Comparison of ENCODE assay signal across 8 cellular contexts in the genomic region with DNA sequence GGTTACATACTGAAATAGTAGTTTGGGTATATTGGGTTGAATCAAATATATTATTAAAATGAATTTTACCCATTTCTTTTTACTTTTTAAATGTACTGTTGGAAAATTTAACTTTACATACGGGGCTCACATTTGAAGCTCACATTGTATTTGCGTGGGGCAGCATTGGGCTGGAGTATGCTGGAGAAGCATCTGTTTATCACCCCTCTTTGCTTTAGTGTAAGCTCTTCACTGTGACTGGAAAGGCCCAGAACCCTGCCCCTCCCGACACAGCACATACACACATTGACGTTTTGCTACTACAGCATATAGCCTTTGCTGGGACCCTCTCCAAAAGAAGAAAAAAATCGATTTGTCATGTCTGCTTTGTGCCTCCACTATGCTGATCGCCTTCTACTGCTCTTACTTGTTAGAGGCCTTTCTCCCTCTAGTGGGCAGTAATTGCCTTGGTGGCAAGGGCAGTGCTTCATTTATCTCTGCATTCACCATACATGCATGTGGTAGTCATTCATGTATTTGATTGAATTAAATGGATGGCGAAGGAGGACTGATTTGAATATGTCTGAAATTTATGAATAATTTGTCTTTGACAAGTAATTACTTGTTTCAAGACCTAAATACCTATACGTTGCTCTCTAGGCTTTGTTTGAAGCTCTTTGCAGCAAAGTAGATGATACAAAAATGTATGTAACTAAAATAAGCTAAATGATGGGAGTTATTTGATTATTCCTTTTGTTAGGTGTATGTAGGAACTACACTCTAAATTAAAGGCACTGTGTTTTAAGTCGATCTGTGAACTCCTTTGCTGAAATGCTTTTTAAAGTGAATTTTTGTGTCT. TPM values are rescaled to one million over a fixed set of nuclear protein-coding genes. Genes with fewer than 3 reads are reported as not detected.
DNase-seq lines count a peak whose midpoint lies in the region; ATAC-seq, FAIRE-seq and TF ChIP-seq lines count a peak whose summit lies in the region.

No MANE protein-coding gene starts in this region.

- no peak overlapping the region for H3K14ac ChIP-seq in mesenchymal stem cell (ENCODE audit: low read length in 2 of 2)

- H3K4me1 Mint-ChIP-seq in HFFc6 (ENCODE audit: low read depth): peaks cover 64% of the 10 kb centered on the region

- peaks cover 19% of the 10 kb centered on the region for H3K79me1 ChIP-seq in mesenchymal stem cell (replicated peaks; ENCODE audit: low read length, poor library complexity, severe bottlenecking)

- DNase-seq in DND-41 (peak; percentile 36), HFFc6 (peak; percentile 57), RCC 7860 (ENCODE audit: low spot score) (peak; percentile 32), dorsolateral prefrontal cortex (peak in 2 of 10 donors; percentile 62 to 66), mesenchymal stem cell (peak; percentile 81), middle frontal gyrus (ENCODE audit: extremely low spot score, low spot score) (no peak)

- peak; percentile 65 for TF ChIP-seq CTCF in DND-41 (IDR thresholded peaks at IDR 0.05; ENCODE audit: borderline replicate concordance, extremely low read depth, low read length, poor library complexity, severe bottlenecking)
- TF ChIP-seq CTCF in HFFc6 (IDR thresholded peaks at IDR 0.05): peak; percentile 85
- peak; percentile 28 to 86 (median 68) for TF ChIP-seq CTCF in dorsolateral prefrontal cortex (IDR thresholded peaks at IDR 0.05 in 54 of 56, conservative IDR thresholded peaks at IDR 0.05 in 2 of 56; ENCODE audit: low read depth in 1 of 56, partially characterized antibody in 56 of 56)

- H2BK5ac ChIP-seq in mesenchymal stem cell (ENCODE audit: low read depth, low read length, poor library complexity, severe bottlenecking): no peak overlapping the region

- no peak overlapping the region for H3K23ac ChIP-seq in mesenchymal stem cell (ENCODE audit: low read length in 2 of 2)

- H4K91ac ChIP-seq in mesenchymal stem cell (ENCODE audit: low read length): no peak overlapping the region

- no peak overlapping the region for H3K4ac ChIP-seq in mesenchymal stem cell (ENCODE audit: low read depth in 1 of 2, low read length in 2 of 2)

- peak overlapping the region; percentile 53 for H3K27ac Mint-ChIP-seq in HFFc6

- peak; percentile 74 for ATAC-seq in DND-41 (ENCODE audit: insufficient read depth, low read depth)
- no peak for ATAC-seq in HG03039 (IDR thresholded peaks at IDR 0.05; ENCODE audit: unreplicated experiment)
- ATAC-seq in GM18502 (IDR thresholded peaks at IDR 0.05; ENCODE audit: poor library complexity, unreplicated experiment): no peak

- H3K27me3 Mint-ChIP-seq in HFFc6 (ENCODE audit: insufficient read depth): no peaks in the 10 kb centered on the region

- H3K79me2 ChIP-seq in DND-41 (ENCODE audit: insufficient read depth, low read length): peaks cover 36% of the 10 kb centered on the region

- H3K4me3 Mint-ChIP-seq in HFFc6: no peak overlapping the region

- H3K36me3 ChIP-seq in DND-41 (ENCODE audit: insufficient read depth, low read length) (peaks cover 87% of the 10 kb centered on the region), mesenchymal stem cell (ENCODE audit: control insufficient read depth in 1 of 2, insufficient read depth in 2 of 2, low read depth in 1 of 2, low read length in 2 of 2) (peaks cover 4 to 91% of the 10 kb centered on the region in 2 experiments)

- H4K20me1 ChIP-seq in DND-41 (ENCODE audit: insufficient read depth, low read length): peaks cover 26% of the 10 kb centered on the region; the same call in 1 of the 2 replicates

- H3K18ac ChIP-seq in mesenchymal stem cell (ENCODE audit: low read depth in 1 of 2, low read length in 2 of 2): no peak overlapping the region

- no peaks in the 10 kb centered on the region for H3K9me3 Mint-ChIP-seq in HFFc6

- no peak overlapping the region for H4K8ac ChIP-seq in mesenchymal stem cell (ENCODE audit: low read length)

- no peak overlapping the region for H3K4me2 ChIP-seq in DND-41 (ENCODE audit: insufficient read depth, low read length)
- no peak overlapping the region for H3K4me2 ChIP-seq in mesenchymal stem cell (ENCODE audit: low read length, poor library complexity, severe bottlenecking)

- 85% methylated on average over 9 of the region's 9 CpGs for WGBS in mesenchymal stem cell

- H3K4me1 ChIP-seq in DND-41 (ENCODE audit: insufficient read depth, low read length) (no peaks in the 10 kb centered on the region), mesenchymal stem cell (ENCODE audit: control insufficient read depth, insufficient read depth, low read depth, low read length) (no peaks in the 10 kb centered on the region)

- H2AFZ ChIP-seq in DND-41 (ENCODE audit: low read depth, low read length): no peak overlapping the region
- no peak overlapping the region for H2AFZ ChIP-seq in mesenchymal stem cell (ENCODE audit: low read depth, low read length)

- H2BK12ac ChIP-seq in mesenchymal stem cell (ENCODE audit: low read length in 2 of 2): no peak overlapping the region

- H2BK15ac ChIP-seq in mesenchymal stem cell (ENCODE audit: low read depth, poor library complexity, severe bottlenecking): no peak overlapping the region

- H3K27ac ChIP-seq in DND-41 (ENCODE audit: low read length) (no peak overlapping the region), dorsolateral prefrontal cortex (peak overlapping the region in 24 of 59 donors; percentile 0 to 65 (median 20)), mesenchymal stem cell (ENCODE audit: low read length, poor library complexity, severe bottlenecking) (no peak overlapping the region)

- intact Hi-C loops in dorsolateral prefrontal cortex (cut with DNase I): loop anchor here (2.0 to 10.0 kb wide), 4 partner anchors 38 to 246 kb away; a partner anchor contains a TSS

- no peak overlapping the region for H2BK120ac ChIP-seq in mesenchymal stem cell (ENCODE audit: low read depth, low read length)

- H2AK5ac ChIP-seq in mesenchymal stem cell (ENCODE audit: low read length, severe bottlenecking): no peak overlapping the region

- H3K9me3 ChIP-seq in DND-41 (ENCODE audit: insufficient read depth, low read length, severe bottlenecking): no peaks in the 10 kb centered on the region
- H3K9me3 ChIP-seq in mesenchymal stem cell (ENCODE audit: control insufficient read depth, low read length): no peaks in the 10 kb centered on the region

- no peak overlapping the region for H3K9ac ChIP-seq in DND-41 (ENCODE audit: low read depth, low read length)
- H3K9ac ChIP-seq in mesenchymal stem cell (ENCODE audit: low read length): no peak overlapping the region

- H3K4me3 ChIP-seq in DND-41 (ENCODE audit: low read depth in 1 of 2, low read length in 2 of 2) (no peak overlapping the region), dorsolateral prefrontal cortex (no peak overlapping the region), mesenchymal stem cell (ENCODE audit: insufficient read depth in 1 of 2, low read depth in 1 of 2, low read length in 2 of 2) (no peak overlapping the region)

- H3K27me3 ChIP-seq in DND-41 (ENCODE audit: insufficient read depth, low read length, poor library complexity): no peaks in the 10 kb centered on the region
- no peaks in the 10 kb centered on the region for H3K27me3 ChIP-seq in dorsolateral prefrontal cortex
- H3K27me3 ChIP-seq in mesenchymal stem cell (ENCODE audit: control insufficient read depth in 1 of 2, insufficient read depth in 1 of 2, low read length in 2 of 2): no peaks in the 10 kb centered on the region

- FAIRE-seq in RCC 7860 (lab: Jason Lieb, UNC): no peak

- H3K36me3 Mint-ChIP-seq in HFFc6 (ENCODE audit: low read depth): peaks cover 21% of the 10 kb centered on the region; the same call in 1 of the 2 replicates

RNA-seq across cellular contexts. Expression of a gene that starts 37.4 kb away (rescaled TPM):
- total RNA-seq in HFFc6 (2021; fragmentation: NEBNext Ultra II Directional; extraction: Animal tissue kit (Norgen Biotek cat#: 25700)): 100 to 1,000 TPM; 184 to 237 (median 206) TPM
- 100 to 1,000 TPM; 189 to 323 (median 265) TPM for total RNA-seq in dorsolateral prefrontal cortex
- 185 TPM for polyA plus RNA-seq in mesenchymal stem cell (2013, experiment 1 of 2)
- polyA plus RNA-seq in mesenchymal stem cell (2013, experiment 2 of 2): 192 TPM
